16 cellular contexts compared by ENCODE assay signal in genomic region chr3:183845090-183845489, GRCh38. TPM values are rescaled to one million over a fixed set of nuclear protein-coding genes. Genes with fewer than 3 reads are reported as not detected.
A peak's percentile ranks its signal among the peaks of the same experiment; 100 is the strongest.
DNase-seq lines count a peak whose midpoint lies in the region; ATAC-seq, FAIRE-seq and TF ChIP-seq lines count a peak whose summit lies in the region.
"Had no signal": no experiment of that assay in that cellular context is flagged by ENCODE, and none has a peak within 500 bp of the region (broad histone marks: within the 10 kb centered on the region; RNA-seq: fewer than 3 reads in every experiment).

No MANE protein-coding gene starts in this region.

- H2AFZ ChIP-seq in H9 (ENCODE audit: low read length) (no peak overlapping the region), astrocyte (ENCODE audit: low read depth, low read length) (no peak overlapping the region), mesenchymal stem cell (ENCODE audit: low read depth, low read length) (no peak overlapping the region)

- no peak for TF ChIP-seq RAD21 in A549 (conservative IDR thresholded peaks at IDR 0.05 in 1 of 2, IDR thresholded peaks at IDR 0.05 in 1 of 2)

- H2BK5ac ChIP-seq in H9 (ENCODE audit: insufficient read length, low read length): no peak overlapping the region
- no peak overlapping the region for H2BK5ac ChIP-seq in mesenchymal stem cell (ENCODE audit: low read depth, low read length, poor library complexity, severe bottlenecking)

- no peak for ATAC-seq in A549
- ATAC-seq: HepG2 had no signal

- H3K4me1 ChIP-seq in A549 (peaks cover 16% of the 10 kb centered on the region), H9 (ENCODE audit: insufficient read depth, low read length) (no peaks in the 10 kb centered on the region), astrocyte (ENCODE audit: insufficient read depth, low read length) (peaks cover 17% of the 10 kb centered on the region), mesenchymal stem cell (ENCODE audit: control insufficient read depth, insufficient read depth, low read depth, low read length) (peaks cover 6% of the 10 kb centered on the region), adrenal gland (replicated peaks in 1 of 2) (peaks cover 10 to 14% of the 10 kb centered on the region in 2 donors)

- no peak for TF ChIP-seq EP300 in A549 (IDR thresholded peaks at IDR 0.05)

- H4K8ac ChIP-seq in H9 (replicated peaks; ENCODE audit: insufficient read length, low read depth, low read length) (no peak overlapping the region), mesenchymal stem cell (ENCODE audit: low read length) (no peak overlapping the region)

- H3K79me1 ChIP-seq in H9 (ENCODE audit: insufficient read depth, low read depth, low read length, poor library complexity, severe bottlenecking): no peaks in the 10 kb centered on the region
- H3K79me1 ChIP-seq in mesenchymal stem cell (replicated peaks; ENCODE audit: low read length, poor library complexity, severe bottlenecking): peaks cover 17% of the 10 kb centered on the region

- TF ChIP-seq CTCF in A549 (IDR thresholded peaks at IDR 0.05): no peak
- TF ChIP-seq CTCF in H9 (conservative IDR thresholded peaks at IDR 0.05): no peak
- no peak for TF ChIP-seq CTCF in astrocyte (IDR thresholded peaks at IDR 0.05; ENCODE audit: insufficient read depth, low read depth, low read length)
- no peak for TF ChIP-seq CTCF in adrenal gland (IDR thresholded peaks at IDR 0.05)

- H3K36me3 Mint-ChIP-seq in H9 (ENCODE audit: insufficient read depth in 1 of 3, low read depth in 3 of 3) (peaks cover 19 to 73% (median 72%) of the 10 kb centered on the region in 3 experiments; a peak in 6 of 7 replicates), astrocyte (ENCODE audit: low read depth, unreplicated experiment) (peaks cover 11% of the 10 kb centered on the region)

- CTCF ChIA-PET in A549 (lab: Yijun Ruan, JAX): interaction anchor here (0.8 kb wide), 1 partner anchor 14 kb away, joined by 3 read pairs; no protein-coding TSS in a partner anchor

- TF ChIP-seq POLR2A in A549 (IDR thresholded peaks at IDR 0.05; ENCODE audit: low read length): no peak
- no peak for TF ChIP-seq POLR2A in adrenal gland (IDR thresholded peaks at IDR 0.05)

- no peak overlapping the region for H2BK120ac ChIP-seq in H9 (ENCODE audit: low read depth, low read length, poor library complexity, severe bottlenecking)
- H2BK120ac ChIP-seq in mesenchymal stem cell (ENCODE audit: low read depth, low read length): no peak overlapping the region

- H3K4me3 Mint-ChIP-seq in H9: no peak overlapping the region
- peak overlapping the region; percentile 24 for H3K4me3 Mint-ChIP-seq in astrocyte (ENCODE audit: unreplicated experiment)
- H3K4me3 Mint-ChIP-seq: immature natural killer cell, nephron progenitor cell had no signal

- POLR2A ChIA-PET in A549 (lab: Yijun Ruan, JAX): no interaction called here

- H3K4me3 ChIP-seq in A549 (no peak overlapping the region), astrocyte (ENCODE audit: insufficient read depth, low read depth, low read length) (no peak overlapping the region), mesenchymal stem cell (ENCODE audit: insufficient read depth in 1 of 2, low read depth in 1 of 2, low read length in 2 of 2) (no peak overlapping the region), adrenal gland (no peak overlapping the region)

- H3K27me3 Mint-ChIP-seq in H9 (ENCODE audit: low read depth): no peaks in the 10 kb centered on the region
- no peaks in the 10 kb centered on the region for H3K27me3 Mint-ChIP-seq in astrocyte (ENCODE audit: low read depth, unreplicated experiment)

- H2BK20ac ChIP-seq in H9 (ENCODE audit: low read depth, low read length, poor library complexity, severe bottlenecking): no peak overlapping the region

- DNase-seq in A549 (ENCODE audit: low read depth in 1 of 2, low spot score in 1 of 2) (no peak), H9 (no peak), astrocyte (ENCODE audit: low read depth) (no peak), mesenchymal stem cell (no peak), adrenal gland (no peak), urothelium cell line (ENCODE audit: low spot score) (no peak), KBM-7 (no peak), ureter (ENCODE audit: low spot score) (no peak)
- DNase-seq: activated CD4-positive, alpha-beta T cell treated with anti-CD3 and anti-CD28 coated beads, Interleukin-2, amount 50 U/mL, for 48 hours; DMS 273 treated with DMSO at 0.1 percent for 48 hours; immature natural killer cell; NCI-H2029 treated with DMSO at 0.1 percent for 48 hours; NCI-H524 treated with DMSO at 0.1 percent for 48 hours; nephron progenitor cell had no signal

- no peak overlapping the region for H3K4ac ChIP-seq in H9 (ENCODE audit: low read depth, low read length)
- no peak overlapping the region for H3K4ac ChIP-seq in mesenchymal stem cell (ENCODE audit: low read depth in 1 of 2, low read length in 2 of 2)

- no peak overlapping the region for H3K56ac ChIP-seq in H9 (ENCODE audit: insufficient read length, low read depth, low read length)

- H3K14ac ChIP-seq in H9 (ENCODE audit: insufficient read depth, low read length): no peak overlapping the region
- H3K14ac ChIP-seq in mesenchymal stem cell (ENCODE audit: low read length in 2 of 2): no peak overlapping the region

- no peak overlapping the region for H4K5ac ChIP-seq in H9 (ENCODE audit: insufficient read length, low read depth, low read length)

- H3K27ac Mint-ChIP-seq in H9: peak overlapping the region in 2 of 3 experiments; percentile 20 to 49; a peak in 1 of 7 replicates
- peak overlapping the region; percentile 98 for H3K27ac Mint-ChIP-seq in astrocyte (ENCODE audit: unreplicated experiment)

- H3K4me2 ChIP-seq in A549 (peak overlapping the region; percentile 24; the same call in 1 of the 3 replicates), H9 (ENCODE audit: insufficient read depth, insufficient read length, low read length) (no peak overlapping the region), astrocyte (ENCODE audit: low read length) (peak overlapping the region; percentile 49), mesenchymal stem cell (ENCODE audit: low read length, poor library complexity, severe bottlenecking) (no peak overlapping the region)

- H3K23ac ChIP-seq in H9 (ENCODE audit: insufficient read length, low read depth, low read length): no peak overlapping the region
- no peak overlapping the region for H3K23ac ChIP-seq in mesenchymal stem cell (ENCODE audit: low read length in 2 of 2)

- intact Hi-C loops in adrenal gland (cut with DNase I): no loop called here

- H3K79me2 ChIP-seq in H9 (ENCODE audit: insufficient read depth, low read length) (no peaks in the 10 kb centered on the region), astrocyte (ENCODE audit: insufficient read depth, low read length) (no peaks in the 10 kb centered on the region)

- 75% methylated on average over 4 of the region's 4 CpGs for WGBS in A549 (ENCODE audit: missing lambda C conversion rate)
- WGBS in H9 (ENCODE audit: extremely low coverage, insufficient read length, low lambda C conversion rate): no CpG with 5 or more reads among the region's 4 CpGs
- 75% methylated on average over 2 of the region's 4 CpGs for WGBS in mesenchymal stem cell
- 74 to 85% (median 78%) methylated on average over 4 of the region's 4 CpGs for WGBS in adrenal gland, 4 donors

- H3K23me2 ChIP-seq in H9 (ENCODE audit: insufficient read length, low read depth, low read length, poor library complexity, severe bottlenecking): no peaks in the 10 kb centered on the region

- no peak overlapping the region for H3K18ac ChIP-seq in H9 (ENCODE audit: insufficient read length, low read depth, low read length)
- H3K18ac ChIP-seq in mesenchymal stem cell (ENCODE audit: low read depth in 1 of 2, low read length in 2 of 2): no peak overlapping the region

- H3K9me3 ChIP-seq in A549 (no peaks in the 10 kb centered on the region), H9 (ENCODE audit: control insufficient read depth, low read depth, low read length) (no peaks in the 10 kb centered on the region), astrocyte (ENCODE audit: insufficient read depth, low read depth, low read length) (no peaks in the 10 kb centered on the region), mesenchymal stem cell (ENCODE audit: control insufficient read depth, low read length) (no peaks in the 10 kb centered on the region), adrenal gland (replicated peaks in 1 of 3) (no peaks in the 10 kb centered on the region)

- H2BK15ac ChIP-seq in H9 (ENCODE audit: low read depth, low read length) (no peak overlapping the region), mesenchymal stem cell (ENCODE audit: low read depth, poor library complexity, severe bottlenecking) (no peak overlapping the region)

- in situ Hi-C loops in KBM-7 (cut with MboI; ENCODE audit: low pct_unique_long_range_greater_than_20kb, low sequenced_read_pairs): no loop called here

- H3K27me3 ChIP-seq in H9 (ENCODE audit: insufficient read depth, low read length) (no peaks in the 10 kb centered on the region), astrocyte (ENCODE audit: insufficient read depth, low read length) (no peaks in the 10 kb centered on the region), mesenchymal stem cell (ENCODE audit: control insufficient read depth in 1 of 2, insufficient read depth in 1 of 2, low read length in 2 of 2) (no peaks in the 10 kb centered on the region), adrenal gland (no peaks in the 10 kb centered on the region)

- H4K20me1 ChIP-seq in H9 (ENCODE audit: control insufficient read depth, insufficient read depth, insufficient read length): no peaks in the 10 kb centered on the region
- peaks cover 10% of the 10 kb centered on the region for H4K20me1 ChIP-seq in astrocyte (ENCODE audit: insufficient read depth, low read length)

- H4K91ac ChIP-seq in H9 (ENCODE audit: insufficient read length, low read depth, low read length): no peak overlapping the region
- H4K91ac ChIP-seq in mesenchymal stem cell (ENCODE audit: low read length): no peak overlapping the region

- H2BK12ac ChIP-seq in H9 (ENCODE audit: insufficient read length, low read depth, low read length) (no peak overlapping the region), mesenchymal stem cell (ENCODE audit: low read length in 2 of 2) (no peak overlapping the region)

- H3K4me1 Mint-ChIP-seq in H9: no peaks in the 10 kb centered on the region; a peak in 2 of 4 replicates
- H3K4me1 Mint-ChIP-seq in astrocyte (ENCODE audit: low read depth, unreplicated experiment): peaks cover 21% of the 10 kb centered on the region
- H3K4me1 Mint-ChIP-seq: nephron progenitor cell had no signal

- FAIRE-seq in A549 (lab: Jason Lieb, UNC): no peak
- FAIRE-seq in astrocyte (lab: Jason Lieb, UNC): no peak
- FAIRE-seq in urothelium cell line (lab: Jason Lieb, UNC): no peak
- FAIRE-seq: HepG2, TTC549 had no signal

- H3T11ph ChIP-seq in H9 (ENCODE audit: low read length): no peak overlapping the region

- no peak overlapping the region for H3K27ac ChIP-seq in A549
- no peak overlapping the region for H3K27ac ChIP-seq in H9 (ENCODE audit: insufficient read length, low read depth, low read length)
- H3K27ac ChIP-seq in astrocyte (ENCODE audit: low read depth, low read length): peak overlapping the region; percentile 61
- H3K27ac ChIP-seq in mesenchymal stem cell (ENCODE audit: low read length, poor library complexity, severe bottlenecking): peak overlapping the region; percentile 60
- peak overlapping the region in 1 of 5 donors; percentile 12 for H3K27ac ChIP-seq in adrenal gland

- H2AK5ac ChIP-seq in H9 (ENCODE audit: insufficient read length, low read length): no peak overlapping the region
- peak overlapping the region; percentile 14 for H2AK5ac ChIP-seq in mesenchymal stem cell (ENCODE audit: low read length, severe bottlenecking)

- H3K9ac ChIP-seq in H9 (ENCODE audit: extremely low read depth, insufficient read length, low read length) (no peak overlapping the region), astrocyte (ENCODE audit: low read length) (peak overlapping the region; percentile 32), mesenchymal stem cell (ENCODE audit: low read length) (no peak overlapping the region)

- H3K36me3 ChIP-seq in astrocyte (ENCODE audit: insufficient read depth, low read length) (peaks cover 26% of the 10 kb centered on the region), mesenchymal stem cell (ENCODE audit: control insufficient read depth in 1 of 2, insufficient read depth in 2 of 2, low read depth in 1 of 2, low read length in 2 of 2) (peaks cover 23 to 72% of the 10 kb centered on the region in 2 experiments), adrenal gland (replicated peaks in 1 of 2) (peaks cover 0 to 66% of the 10 kb centered on the region in 2 donors)

- H3K9me3 Mint-ChIP-seq in H9: no peaks in the 10 kb centered on the region
- H3K9me3 Mint-ChIP-seq in astrocyte (ENCODE audit: unreplicated experiment): no peaks in the 10 kb centered on the region
- H3K9me3 Mint-ChIP-seq: immature natural killer cell, nephron progenitor cell had no signal

RNA-seq across cellular contexts. Expression of gene MAP6D1, which starts 19.7 kb away (rescaled TPM):
- 0.45 and 1.2 TPM in 2 replicates for polyA plus RNA-seq in A549 (2011; rRNA removed)
- polyA plus RNA-seq in A549 (2012; cell fraction: cytosol; rRNA removed): 2.1 and 2.9 TPM in 2 replicates
- 1.5 TPM in 2 replicates for polyA plus RNA-seq in A549 (2012; cell fraction: nucleus; rRNA removed)
- polyA plus RNA-seq in A549 (2017; fragmentation: RNase III; extraction: RNeasy Plus Mini Kit Qiagen cat#74134 plus additional on column Dnase treatment): 0.68 to 1.1 TPM (median 1.0 TPM) in 3 replicates
- 0.17 and 0.24 TPM in 2 replicates for polyA minus RNA-seq in A549 (2011; rRNA and poly(A)+ RNA removed)
- 5.6 and 7.1 TPM in 2 replicates for total RNA-seq in H9 (2021)
- 4.6 and 4.8 TPM in 2 replicates for total RNA-seq in astrocyte
- 1.8 TPM for polyA plus RNA-seq in mesenchymal stem cell (2013, experiment 1 of 2)
- polyA plus RNA-seq in mesenchymal stem cell (2013, experiment 2 of 2): 1.7 TPM
- total RNA-seq in adrenal gland: 1 to 10 TPM in 6 of 8 donors, under 1 TPM in 1, not detected in 1; 0.52 to 3.0 (median 2.0) TPM
- 1 to 10 TPM in 1 of 3 donors, under 1 TPM in 1, not detected in 1; 0.27 to 2.5 TPM for polyA plus RNA-seq in adrenal gland
- 2.1 TPM for total RNA-seq in ureter
- polyA plus RNA-seq: immature natural killer cell had no signal

RNA-seq across cellular contexts. Expression of gene PARL, which starts 39.6 kb away (rescaled TPM):
- polyA plus RNA-seq in A549 (2011; rRNA removed) (59.7 and 71.6 TPM in 2 replicates), A549 (2017; fragmentation: RNase III; extraction: RNeasy Plus Mini Kit Qiagen cat#74134 plus additional on column Dnase treatment) (45.9 to 52.7 TPM (median 48.9 TPM) in 3 replicates), adrenal gland (100 to 1,000 TPM in 2 of 3 donors, 10 to 100 TPM in 1; 56.4 to 119 (median 116) TPM)
- 36.7 and 40.4 TPM in 2 replicates for polyA plus RNA-seq in A549 (2012; cell fraction: cytosol; rRNA removed)
- 8.0 and 16.1 TPM in 2 replicates for polyA plus RNA-seq in A549 (2012; cell fraction: nucleus; rRNA removed)
- polyA minus RNA-seq in A549 (2011; rRNA and poly(A)+ RNA removed): 23.6 and 25.4 TPM in 2 replicates
- total RNA-seq in H9 (2021) (94.5 and 95.5 TPM in 2 replicates), astrocyte (62.1 and 64.7 TPM in 2 replicates), adrenal gland (10 to 100 TPM; 29.4 to 74.0 (median 41.7) TPM), ureter (75.0 TPM)
- polyA plus RNA-seq in mesenchymal stem cell (2013, experiment 1 of 2): 60.6 TPM
- polyA plus RNA-seq in mesenchymal stem cell (2013, experiment 2 of 2): 62.2 TPM

Comparison
In these comparisons a context has a peak if more than half of its experiments do, and no peak if none do; other contexts are left out.
1. H3K27ac ChIP-seq: peak in astrocyte (single experiment) and mesenchymal stem cell (single experiment); none in A549 (0 of 2) and H9 (single experiment).
2. H3K4me2 ChIP-seq: peak in A549 (single experiment) and astrocyte (single experiment); none in H9 (single experiment) and mesenchymal stem cell (single experiment).